25 cellular contexts compared by ENCODE assay signal in the genomic region with DNA sequence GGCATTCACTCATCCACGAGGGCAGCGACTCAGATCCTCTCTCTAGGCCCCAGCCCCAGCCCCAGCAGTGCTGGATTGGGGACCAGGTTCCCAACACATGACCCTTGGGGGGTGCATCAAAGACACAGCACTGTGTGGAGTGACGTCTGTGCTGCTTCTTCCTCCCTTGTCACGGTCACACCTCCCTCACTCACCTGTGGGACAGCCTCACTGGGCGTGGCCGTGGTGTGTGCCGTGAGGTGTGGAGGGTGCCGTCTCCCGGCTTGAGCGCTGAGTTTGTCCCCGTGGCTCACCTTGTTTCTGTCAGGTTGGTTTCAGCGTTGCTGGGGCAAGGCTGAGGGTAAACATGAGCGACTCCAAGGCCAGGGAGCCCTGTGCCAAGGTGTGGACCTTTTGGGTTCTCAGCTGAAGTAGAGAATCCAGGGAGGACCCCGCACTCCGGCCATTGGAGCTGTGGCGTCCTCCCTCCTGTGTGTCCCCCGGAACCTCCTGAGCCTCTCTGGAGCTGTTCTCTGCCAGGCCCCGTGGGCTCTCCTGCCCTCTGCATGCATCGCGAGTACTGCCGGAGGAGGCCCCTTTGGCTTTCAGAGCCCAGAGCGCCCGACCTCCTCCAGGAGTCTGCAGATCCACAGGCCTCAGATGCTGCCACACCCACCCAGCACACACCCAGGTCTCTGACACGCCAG.
"Had no signal": no experiment of that assay in that cellular context is flagged by ENCODE, and none has a peak within 500 bp of the region (broad histone marks: within the 10 kb centered on the region; RNA-seq: fewer than 3 reads in every experiment).

No MANE protein-coding gene starts in this region.

- H3K9me3 Mint-ChIP-seq: activated naive CD4-positive, alpha-beta T cell treated with anti-CD3 and anti-CD28 coated beads for 36 hours had no signal

- H3K4me3 Mint-ChIP-seq: activated CD8-positive, alpha-beta T cell treated with anti-CD3 and anti-CD28 coated beads, Interleukin-2, amount 10 ng/mL, durations not matched to agents 7 days and 5 days; activated naive CD4-positive, alpha-beta T cell treated with anti-CD3 and anti-CD28 coated beads for 36 hours; activated naive CD8-positive, alpha-beta T cell had no signal

- H3K27ac Mint-ChIP-seq: activated CD8-positive, alpha-beta T cell treated with anti-CD3 and anti-CD28 coated beads, Interleukin-2, amount 10 ng/mL, durations not matched to agents 7 days and 5 days; activated naive CD4-positive, alpha-beta T cell treated with anti-CD3 and anti-CD28 coated beads for 36 hours; activated naive CD8-positive, alpha-beta T cell had no signal

- DNase-seq: activated CD4-positive, alpha-beta T cell treated with anti-CD3 and anti-CD28 coated beads for 4 hours; activated CD4-positive, alpha-beta T cell treated with anti-CD3 and anti-CD28 coated beads, Interleukin-2, amount 50 U/mL, for 4 hours; activated CD8-positive, alpha-beta memory T cell treated with anti-CD3 and anti-CD28 coated beads, Interleukin-2, amount 50 U/mL, for 48 hours; activated CD8-positive, alpha-beta T cell treated with anti-CD3 and anti-CD28 coated beads, Interleukin-2, amount 10 ng/mL, durations not matched to agents 7 days and 5 days; activated gamma-delta T cell; activated naive CD4-positive, alpha-beta T cell treated with anti-CD3 and anti-CD28 coated beads for 36 hours; activated T-cell treated with anti-CD3 and anti-CD28 coated beads, Interleukin-2, amount 50 U/mL, for 1 hour; MM.1S; NCI-H1105; NCI-H1436; NCI-H1694 treated with DMSO at 0.1 percent for 48 hours; NCI-H2029 treated with DMSO at 0.1 percent for 48 hours; NCI-H345; NCI-H510A; NCI-H526 treated with DMSO at 0.1 percent for 48 hours; NK-92 treated with Interleukin-12 subunit alpha and Interleukin-12 subunit beta, amount 100 ng/mL, for 24 hours; OCI-M1; Right ventricle myocardium superior; RPMI8226; SJCRH30; SK-N-SH; T-helper 1 cell had no signal

- H3K36me3 Mint-ChIP-seq: activated naive CD8-positive, alpha-beta T cell had no signal

- ATAC-seq: activated CD8-positive, alpha-beta T cell treated with anti-CD3 and anti-CD28 coated beads, Interleukin-2, amount 10 ng/mL, durations not matched to agents 7 days and 5 days; HepG2; Panc1 had no signal

- H3K27me3 Mint-ChIP-seq: activated naive CD8-positive, alpha-beta T cell had no signal
